ENCODE assay signal across 11 cellular contexts in the genomic region with DNA sequence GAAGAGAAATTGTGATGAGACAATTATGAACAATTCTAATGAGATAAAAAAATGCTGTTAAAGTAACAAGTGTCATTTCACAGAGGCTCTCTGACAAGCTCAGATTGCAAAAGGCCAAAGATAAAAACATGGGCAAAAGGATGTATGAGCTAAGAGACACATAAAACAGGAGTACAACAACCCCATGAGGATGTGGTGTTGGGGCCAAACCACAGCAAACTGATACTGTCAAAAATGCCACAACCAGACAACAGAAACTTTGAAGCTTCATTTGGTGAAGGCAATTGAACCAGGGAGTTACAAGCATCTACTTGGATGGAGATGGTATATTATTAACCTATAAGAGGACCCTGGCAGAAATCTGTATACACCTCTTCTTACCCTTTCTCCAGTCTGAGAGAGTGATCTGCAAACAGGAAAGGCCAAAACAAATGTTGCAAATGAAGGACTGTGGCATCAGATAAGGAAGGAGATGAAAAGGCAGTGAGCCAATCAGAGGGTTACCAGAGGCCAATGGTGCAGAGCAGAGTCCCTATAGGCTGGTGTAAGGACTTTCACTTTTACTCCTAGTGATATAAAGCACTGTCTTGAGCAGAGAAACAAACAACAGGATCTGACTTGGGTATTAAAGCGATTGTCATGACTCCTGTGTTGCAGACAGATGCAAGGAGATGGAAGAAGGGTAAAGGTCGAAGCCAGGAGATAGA.
A peak's percentile ranks its signal among the peaks of the same experiment; 100 is the strongest.
DNase-seq lines count a peak whose midpoint lies in the region; ATAC-seq lines count a peak whose summit lies in the region.
"Had no signal": no experiment of that assay in that cellular context is flagged by ENCODE, and none has a peak within 500 bp of the region (broad histone marks: within the 10 kb centered on the region; RNA-seq: fewer than 3 reads in every experiment).

No MANE protein-coding gene starts in this region.

- H3K4me3 Mint-ChIP-seq in activated naive CD4-positive, alpha-beta T cell treated with anti-CD3 and anti-CD28 coated beads, Interleukin-2, amount 50 U/mL, for 24 hours = peak overlapping the region; percentile 1
- no peak overlapping the region for H3K4me3 Mint-ChIP-seq in activated T-helper 2 cell treated with anti-CD3 and anti-CD28 coated beads, Interferon-gamma antibody, Interleukin-2, Interleukin-4, amounts not matched to agents 10 μg/mL and 5 μg/mL and 100 μg/mL, durations not matched to agents 14 hours and 24 hours and 36 hours (ENCODE audit: low read depth)
- no peak overlapping the region for H3K4me3 Mint-ChIP-seq in stimulated activated naive B cell treated with anti-CD40 and anti-IgM and Interleukin-4, amounts not matched to agents 10 μg/mL and 1 μg/mL and 100 μg/mL, for 72 hours

- no peak overlapping the region for H3K27ac ChIP-seq in aorta (ENCODE audit: low read depth in 1 of 2, low read length in 2 of 2)

- H3K4me1 ChIP-seq in aorta (ENCODE audit: control insufficient read depth in 1 of 2, insufficient read depth in 2 of 2, low read length in 2 of 2) = no peaks in the 10 kb centered on the region

- H3K27me3 ChIP-seq in aorta (ENCODE audit: control insufficient read depth in 1 of 2, insufficient read depth in 2 of 2, low read length in 1 of 2) = no peaks in the 10 kb centered on the region

- no peak for DNase-seq in activated naive CD4-positive, alpha-beta T cell (lab: John Stamatoyannopoulos, UW)
- DNase-seq in NCI-H2196 (lab: John Stamatoyannopoulos, UW; ENCODE audit: unreplicated experiment) (peak; percentile 34), 8988T (no peak), aorta (no peak)
- peak; percentile 48 for DNase-seq in activated T-helper 2 cell treated with anti-CD3 and anti-CD28 coated beads, Interferon-gamma antibody, Interleukin-2, Interleukin-4, amounts not matched to agents 10 μg/mL and 5 μg/mL and 100 μg/mL, durations not matched to agents 14 hours and 24 hours and 36 hours (ENCODE audit: low spot score)
- no peak for DNase-seq in stimulated activated naive B cell treated with anti-CD40 and anti-IgM and Interleukin-4, amounts not matched to agents 10 μg/mL and 1 μg/mL and 100 μg/mL, for 72 hours
- DNase-seq: AML-193, cortex of kidney, NCI-H1105 treated with DMSO at 0.1 percent for 48 hours had no signal

- 85 to 89% methylated on average over 2 of the region's 2 CpGs for WGBS in aorta, 2 donors

- H3K27me3 Mint-ChIP-seq in activated naive CD4-positive, alpha-beta T cell treated with anti-CD3 and anti-CD28 coated beads, Interleukin-2, amount 50 U/mL, for 24 hours = no peaks in the 10 kb centered on the region
- H3K27me3 Mint-ChIP-seq in activated T-helper 2 cell treated with anti-CD3 and anti-CD28 coated beads, Interferon-gamma antibody, Interleukin-2, Interleukin-4, amounts not matched to agents 10 μg/mL and 5 μg/mL and 100 μg/mL, durations not matched to agents 14 hours and 24 hours and 36 hours (ENCODE audit: low read depth) = peaks cover 7% of the 10 kb centered on the region
- peaks cover 0 to 3% of the 10 kb centered on the region in 2 donors for H3K27me3 Mint-ChIP-seq in stimulated activated naive B cell treated with anti-CD40 and anti-IgM and Interleukin-4, amounts not matched to agents 10 μg/mL and 1 μg/mL and 100 μg/mL, for 72 hours

- intact Hi-C loops in activated T-helper 2 cell treated with anti-CD3 and anti-CD28 coated beads, Interferon-gamma antibody, Interleukin-2, Interleukin-4, amounts not matched to agents 10 μg/mL and 5 μg/mL and 100 μg/mL, durations not matched to agents 14 hours and 24 hours and 36 hours (cut with micrococcal nuclease) = loop anchor here (1.0 to 2.0 kb wide), 3 partner anchors 22 to 987 kb away; no protein-coding TSS in a partner anchor
- intact Hi-C loops in aorta (cut with DNase I) = no loop called here

- H3K27ac Mint-ChIP-seq in activated naive CD4-positive, alpha-beta T cell treated with anti-CD3 and anti-CD28 coated beads, Interleukin-2, amount 50 U/mL, for 24 hours = peak overlapping the region; percentile 70
- peak overlapping the region; percentile 65 for H3K27ac Mint-ChIP-seq in activated T-helper 2 cell treated with anti-CD3 and anti-CD28 coated beads, Interferon-gamma antibody, Interleukin-2, Interleukin-4, amounts not matched to agents 10 μg/mL and 5 μg/mL and 100 μg/mL, durations not matched to agents 14 hours and 24 hours and 36 hours
- H3K27ac Mint-ChIP-seq in stimulated activated naive B cell treated with anti-CD40 and anti-IgM and Interleukin-4, amounts not matched to agents 10 μg/mL and 1 μg/mL and 100 μg/mL, for 72 hours = no peak overlapping the region

- ATAC-seq in stimulated activated naive B cell treated with anti-CD40 and anti-IgM and Interleukin-4, amounts not matched to agents 10 μg/mL and 1 μg/mL and 100 μg/mL, for 72 hours (replicated peaks) = peak; percentile 59 to 67
- no peak for ATAC-seq in HG03108 (IDR thresholded peaks at IDR 0.05; ENCODE audit: unreplicated experiment)
- no peak for ATAC-seq in aorta (ENCODE audit: low FRiP score)

- H3K4me1 Mint-ChIP-seq in activated naive CD4-positive, alpha-beta T cell treated with anti-CD3 and anti-CD28 coated beads, Interleukin-2, amount 50 U/mL, for 24 hours = peaks cover 33% of the 10 kb centered on the region
- peaks cover 31% of the 10 kb centered on the region for H3K4me1 Mint-ChIP-seq in activated T-helper 2 cell treated with anti-CD3 and anti-CD28 coated beads, Interferon-gamma antibody, Interleukin-2, Interleukin-4, amounts not matched to agents 10 μg/mL and 5 μg/mL and 100 μg/mL, durations not matched to agents 14 hours and 24 hours and 36 hours (ENCODE audit: low read depth)
- H3K4me1 Mint-ChIP-seq in stimulated activated naive B cell treated with anti-CD40 and anti-IgM and Interleukin-4, amounts not matched to agents 10 μg/mL and 1 μg/mL and 100 μg/mL, for 72 hours = no peaks in the 10 kb centered on the region

- no peaks in the 10 kb centered on the region for H3K36me3 Mint-ChIP-seq in activated naive CD4-positive, alpha-beta T cell treated with anti-CD3 and anti-CD28 coated beads, Interleukin-2, amount 50 U/mL, for 24 hours
- H3K36me3 Mint-ChIP-seq in activated T-helper 2 cell treated with anti-CD3 and anti-CD28 coated beads, Interferon-gamma antibody, Interleukin-2, Interleukin-4, amounts not matched to agents 10 μg/mL and 5 μg/mL and 100 μg/mL, durations not matched to agents 14 hours and 24 hours and 36 hours (ENCODE audit: low read depth) = no peaks in the 10 kb centered on the region
- H3K36me3 Mint-ChIP-seq in stimulated activated naive B cell treated with anti-CD40 and anti-IgM and Interleukin-4, amounts not matched to agents 10 μg/mL and 1 μg/mL and 100 μg/mL, for 72 hours = no peaks in the 10 kb centered on the region

- no peaks in the 10 kb centered on the region for H3K36me3 ChIP-seq in aorta (ENCODE audit: control insufficient read depth in 1 of 2, insufficient read depth in 2 of 2, low read length in 1 of 2)

- H3K4me3 ChIP-seq in aorta (ENCODE audit: low read length in 2 of 2) = no peak overlapping the region

- peaks cover under 1% of the 10 kb centered on the region for H3K9me3 ChIP-seq in aorta (ENCODE audit: control insufficient read depth, low read length)

- H3K9me3 Mint-ChIP-seq in activated naive CD4-positive, alpha-beta T cell treated with anti-CD3 and anti-CD28 coated beads, Interleukin-2, amount 50 U/mL, for 24 hours = no peaks in the 10 kb centered on the region
- H3K9me3 Mint-ChIP-seq in activated T-helper 2 cell treated with anti-CD3 and anti-CD28 coated beads, Interferon-gamma antibody, Interleukin-2, Interleukin-4, amounts not matched to agents 10 μg/mL and 5 μg/mL and 100 μg/mL, durations not matched to agents 14 hours and 24 hours and 36 hours = peaks cover 5% of the 10 kb centered on the region
- peaks cover 0 to 4% of the 10 kb centered on the region in 2 donors for H3K9me3 Mint-ChIP-seq in stimulated activated naive B cell treated with anti-CD40 and anti-IgM and Interleukin-4, amounts not matched to agents 10 μg/mL and 1 μg/mL and 100 μg/mL, for 72 hours

Comparison
In these comparisons a context has a peak if more than half of its experiments do, and no peak if none do; other contexts are left out.
1. DNase-seq: peak in NCI-H2196 (single experiment) and activated T-helper 2 cell treated with anti-CD3 and anti-CD28 coated beads, Interferon-gamma antibody, Interleukin-2, Interleukin-4, amounts not matched to agents 10 μg/mL and 5 μg/mL and 100 μg/mL, durations not matched to agents 14 hours and 24 hours and 36 hours (single experiment); none in activated naive CD4-positive, alpha-beta T cell (0 of 4), stimulated activated naive B cell treated with anti-CD40 and anti-IgM and Interleukin-4, amounts not matched to agents 10 μg/mL and 1 μg/mL and 100 μg/mL, for 72 hours (single experiment), 8988T (single experiment) and aorta (0 of 2).
2. ATAC-seq: peak in stimulated activated naive B cell treated with anti-CD40 and anti-IgM and Interleukin-4, amounts not matched to agents 10 μg/mL and 1 μg/mL and 100 μg/mL, for 72 hours (2 of 2); none in HG03108 (single experiment) and aorta (single experiment).